In the genomic region with DNA sequence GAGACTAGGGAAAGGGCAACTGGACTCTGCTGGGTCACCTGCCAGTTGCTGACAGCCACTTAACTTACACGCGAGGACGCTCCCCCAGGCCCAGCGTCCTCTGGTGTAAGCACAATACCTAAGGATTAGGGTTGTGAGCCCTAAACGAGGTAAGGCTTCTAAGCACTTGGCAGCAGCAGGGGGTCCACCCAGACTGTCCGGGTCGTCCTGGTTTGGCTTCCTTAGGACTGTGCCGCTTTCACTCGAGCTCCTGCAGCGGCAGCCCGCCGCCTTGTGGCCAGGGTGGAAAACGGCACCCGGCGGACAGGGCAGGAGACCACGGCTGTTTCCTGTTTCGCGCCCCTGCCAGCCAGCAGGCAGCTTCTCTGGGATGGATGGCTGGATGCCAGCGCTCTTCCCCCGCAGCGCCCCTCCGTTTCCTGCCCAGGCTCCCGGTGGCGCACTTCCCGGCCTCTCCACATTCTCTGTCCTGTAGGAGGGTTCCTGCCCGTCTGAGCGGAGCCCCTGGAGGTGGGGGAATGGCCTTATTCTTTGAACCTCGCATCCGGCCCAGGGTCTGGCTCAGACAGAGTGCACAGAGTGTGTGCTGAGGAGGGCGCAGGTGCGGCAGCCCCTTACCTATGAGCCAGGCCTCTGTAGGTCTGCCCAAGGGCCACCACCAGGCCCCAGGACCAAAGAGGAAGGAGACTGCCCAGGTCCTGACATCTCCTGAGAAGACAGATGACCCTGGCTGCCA, we compare ENCODE assay signal across 8 cellular contexts. TPM values are rescaled to one million over a fixed set of nuclear protein-coding genes. Genes with fewer than 3 reads are reported as not detected.
DNase-seq lines count a peak whose midpoint lies in the region; ATAC-seq lines count a peak whose summit lies in the region.

No MANE protein-coding gene starts in this region.

- peaks cover 34% of the 10 kb centered on the region for H3K27me3 Mint-ChIP-seq in activated CD8-positive, alpha-beta T cell treated with anti-CD3 and anti-CD28 coated beads, Interleukin-2, amount 10 ng/mL, durations not matched to agents 7 days and 5 days (ENCODE audit: low read depth)
- H3K27me3 Mint-ChIP-seq in effector memory CD8-positive, alpha-beta T cell: no peaks in the 10 kb centered on the region

- peak overlapping the region; percentile 39 for H3K27ac Mint-ChIP-seq in activated CD8-positive, alpha-beta T cell treated with anti-CD3 and anti-CD28 coated beads, Interleukin-2, amount 10 ng/mL, durations not matched to agents 7 days and 5 days
- peak overlapping the region; percentile 62 to 72 for H3K27ac Mint-ChIP-seq in effector memory CD8-positive, alpha-beta T cell

- DNase-seq in ELF-1 (ENCODE audit: low read depth, low spot score) (peak; percentile 94), NCI-H82 treated with DMSO at 0.1 percent for 48 hours (lab: John Stamatoyannopoulos, UW; ENCODE audit: unreplicated experiment) (peak; percentile 42), middle frontal gyrus (ENCODE audit: extremely low spot score, low spot score) (peak; percentile 22), GF-D8 (lab: John Stamatoyannopoulos, UW) (no peak)
- DNase-seq in activated CD8-positive, alpha-beta T cell treated with anti-CD3 and anti-CD28 coated beads, Interleukin-2, amount 10 ng/mL, durations not matched to agents 7 days and 5 days: peak; percentile 87
- peak; percentile 66 to 78 (median 75) for DNase-seq in effector memory CD8-positive, alpha-beta T cell
- DNase-seq in stimulated activated CD8-positive, alpha-beta memory T cell treated with anti-CD3 and anti-CD28 coated beads, Interleukin-4, amount 100 ng/mL, for 48 hours: peak; percentile 86

- POLR2A ChIA-PET in activated CD8-positive, alpha-beta T cell treated with anti-CD3 and anti-CD28 coated beads, Interleukin-2, amount 10 ng/mL, durations not matched to agents 7 days and 5 days (lab: Charles Lee): interaction anchor here (0.6 to 2.6 kb wide), 7 partner anchors 14 to 58 kb away, joined by 3 to 10 read pairs (median 5); a partner anchor contains a TSS

- CTCF ChIA-PET in activated CD8-positive, alpha-beta T cell treated with anti-CD3 and anti-CD28 coated beads, Interleukin-2, amount 10 ng/mL, durations not matched to agents 7 days and 5 days (lab: Charles Lee): interaction anchor here (0.8 to 9.8 kb wide), 29 partner anchors 8 to 261 kb away, joined by 3 to 126 read pairs (median 5); a partner anchor contains a TSS

- peak; percentile 40 for ATAC-seq in HG03457 (IDR thresholded peaks at IDR 0.05; ENCODE audit: unreplicated experiment)
- ATAC-seq in activated CD8-positive, alpha-beta T cell treated with anti-CD3 and anti-CD28 coated beads, Interleukin-2, amount 10 ng/mL, durations not matched to agents 7 days and 5 days: peak; percentile 41
- peak; percentile 37 for ATAC-seq in effector memory CD8-positive, alpha-beta T cell (replicated peaks)

- H3K4me1 Mint-ChIP-seq in activated CD8-positive, alpha-beta T cell treated with anti-CD3 and anti-CD28 coated beads, Interleukin-2, amount 10 ng/mL, durations not matched to agents 7 days and 5 days (ENCODE audit: low read depth): peaks cover 51% of the 10 kb centered on the region
- peaks cover 16 to 25% of the 10 kb centered on the region in 2 donors for H3K4me1 Mint-ChIP-seq in effector memory CD8-positive, alpha-beta T cell (ENCODE audit: low read depth in 2 of 2)

- no peaks in the 10 kb centered on the region for H3K9me3 Mint-ChIP-seq in activated CD8-positive, alpha-beta T cell treated with anti-CD3 and anti-CD28 coated beads, Interleukin-2, amount 10 ng/mL, durations not matched to agents 7 days and 5 days (ENCODE audit: insufficient read depth)
- H3K9me3 Mint-ChIP-seq in effector memory CD8-positive, alpha-beta T cell: no peaks in the 10 kb centered on the region

- H3K4me3 Mint-ChIP-seq in activated CD8-positive, alpha-beta T cell treated with anti-CD3 and anti-CD28 coated beads, Interleukin-2, amount 10 ng/mL, durations not matched to agents 7 days and 5 days: peak overlapping the region; percentile 71
- peak overlapping the region; percentile 90 for H3K4me3 Mint-ChIP-seq in effector memory CD8-positive, alpha-beta T cell

- H3K36me3 Mint-ChIP-seq in activated CD8-positive, alpha-beta T cell treated with anti-CD3 and anti-CD28 coated beads, Interleukin-2, amount 10 ng/mL, durations not matched to agents 7 days and 5 days (ENCODE audit: low read depth): no peaks in the 10 kb centered on the region
- peaks cover 22% of the 10 kb centered on the region for H3K36me3 Mint-ChIP-seq in effector memory CD8-positive, alpha-beta T cell (ENCODE audit: insufficient read depth)

RNA-seq across cellular contexts. Expression of a gene that starts 47.0 kb away (rescaled TPM):
- total RNA-seq in activated CD8-positive, alpha-beta T cell treated with anti-CD3 and anti-CD28 coated beads, Interleukin-2, amount 10 ng/mL, durations not matched to agents 7 days and 5 days: 10 to 100 TPM; 79.9 to 80.0 TPM
